In the genomic region with DNA sequence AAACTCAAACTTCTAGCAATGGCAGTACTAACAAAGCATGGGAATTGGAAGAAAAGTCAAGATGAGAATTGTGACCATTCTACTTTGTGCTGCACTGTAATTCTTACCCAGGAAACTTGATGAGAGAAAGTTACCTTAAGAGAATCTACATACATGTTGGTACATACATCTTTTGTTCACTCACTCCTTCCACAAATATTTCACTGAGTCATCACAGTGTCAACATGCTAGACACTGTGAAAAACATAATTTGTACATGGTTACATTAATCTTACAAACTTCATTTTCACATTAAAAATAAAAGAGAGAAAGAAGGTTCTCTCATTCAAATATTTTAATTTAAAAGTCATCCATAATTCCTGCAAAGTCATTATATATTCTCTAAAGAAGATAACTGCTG, we compare ENCODE assay signal across 23 cellular contexts.
"Had no signal": no experiment of that assay in that cellular context is flagged by ENCODE, and none has a peak within 500 bp of the region (broad histone marks: within the 10 kb centered on the region; RNA-seq: fewer than 3 reads in every experiment).

No MANE protein-coding gene starts in this region.

- H3K27me3 Mint-ChIP-seq: activated CD4-positive, alpha-beta memory T cell treated with anti-CD3 and anti-CD28 coated beads for 36 hours; activated CD4-positive, alpha-beta T cell treated with anti-CD3 and anti-CD28 coated beads, Interleukin-2, amount 10 ng/mL, durations not matched to agents 7 days and 5 days; T-cell had no signal

- FAIRE-seq: RCC 7860, TTC549 had no signal

- H3K36me3 ChIP-seq: brain microvascular endothelial cell had no signal

- H3K9me3 Mint-ChIP-seq: activated CD4-positive, alpha-beta memory T cell treated with anti-CD3 and anti-CD28 coated beads for 36 hours; activated CD4-positive, alpha-beta T cell treated with anti-CD3 and anti-CD28 coated beads, Interleukin-2, amount 10 ng/mL, durations not matched to agents 7 days and 5 days; activated naive CD4-positive, alpha-beta T cell treated with anti-CD3 and anti-CD28 coated beads, Interleukin-2, amount 50 U/mL, for 72 hours; activated T-cell treated with anti-CD3 and anti-CD28 coated beads, Interleukin-2, amount 50 U/mL, for 4 hours; T-cell had no signal

- H3K27me3 ChIP-seq: brain microvascular endothelial cell had no signal

- H3K4me3 Mint-ChIP-seq: activated CD4-positive, alpha-beta memory T cell treated with anti-CD3 and anti-CD28 coated beads for 36 hours; activated CD4-positive, alpha-beta T cell treated with anti-CD3 and anti-CD28 coated beads, Interleukin-2, amount 10 ng/mL, durations not matched to agents 7 days and 5 days; activated T-cell treated with anti-CD3 and anti-CD28 coated beads, Interleukin-2, amount 50 U/mL, for 4 hours; T-cell had no signal

- H3K36me3 Mint-ChIP-seq: activated naive CD4-positive, alpha-beta T cell treated with anti-CD3 and anti-CD28 coated beads, Interleukin-2, amount 50 U/mL, for 72 hours had no signal

- H3K27ac Mint-ChIP-seq: activated CD4-positive, alpha-beta memory T cell treated with anti-CD3 and anti-CD28 coated beads for 36 hours; activated CD4-positive, alpha-beta T cell treated with anti-CD3 and anti-CD28 coated beads, Interleukin-2, amount 10 ng/mL, durations not matched to agents 7 days and 5 days; activated naive CD4-positive, alpha-beta T cell treated with anti-CD3 and anti-CD28 coated beads, Interleukin-2, amount 50 U/mL, for 72 hours; T-cell had no signal

- H3K27ac ChIP-seq: brain microvascular endothelial cell, VCaP had no signal

- DNase-seq: activated CD4-positive, alpha-beta memory T cell treated with anti-CD3 and anti-CD28 coated beads for 36 hours; activated CD4-positive, alpha-beta T cell treated with anti-CD3 and anti-CD28 coated beads, Interleukin-2, amount 10 ng/mL, durations not matched to agents 7 days and 5 days; activated CD4-positive, CD25-positive, alpha-beta regulatory T cell; activated CD8-positive, alpha-beta memory T cell treated with anti-CD3 and anti-CD28 coated beads for 24 hours; activated effector memory CD4-positive, alpha-beta T cell treated with anti-CD3 and anti-CD28 coated beads, Interleukin-2, amount 50 U/mL, for 16 hours; activated naive CD4-positive, alpha-beta T cell treated with Interleukin-2 at 50 U/mL for 16 hours; activated T-cell treated with anti-CD3 and anti-CD28 coated beads, Interleukin-2, amount 50 U/mL, for 4 hours; brain microvascular endothelial cell; caudate nucleus; MM.1S; NCI-H1048; NCI-H146; NCI-H187 treated with DMSO at 0.1 percent for 48 hours; NCI-H2081 treated with DMSO at 0.1 percent for 48 hours; NCI-H446; SIG-M5; T-cell; T-helper 2 cell; T1000 had no signal
